Comparison of ENCODE assay signal across 22 cellular contexts in genomic region chr1:1538334-1538733, GRCh38. TPM values are rescaled to one million over a fixed set of nuclear protein-coding genes. Genes with fewer than 3 reads are reported as not detected.
A peak's percentile ranks its signal among the peaks of the same experiment; 100 is the strongest.
DNase-seq lines count a peak whose midpoint lies in the region; ATAC-seq and TF ChIP-seq lines count a peak whose summit lies in the region.
"Had no signal": no experiment of that assay in that cellular context is flagged by ENCODE, and none has a peak within 500 bp of the region (broad histone marks: within the 10 kb centered on the region; RNA-seq: fewer than 3 reads in every experiment).

No MANE protein-coding gene starts in this region.

- peak overlapping the region; percentile 21 for H2AFZ ChIP-seq in IMR-90 (replicated peaks; ENCODE audit: low read length, poor library complexity)
- H2AFZ ChIP-seq in fibroblast of lung (ENCODE audit: low read length), result no peak overlapping the region
- no peak overlapping the region for H2AFZ ChIP-seq in neuronal stem cell (ENCODE audit: low read length)

- H2AK5ac ChIP-seq in IMR-90 (ENCODE audit: low read depth, low read length), result no peak overlapping the region
- H2AK5ac ChIP-seq in neuronal stem cell (ENCODE audit: low read depth, low read length), result no peak overlapping the region

- intact Hi-C loops in IMR-90 (cut with micrococcal nuclease), result no loop called here
- intact Hi-C loops in activated CD4-positive, alpha-beta T cell treated with anti-CD3 and anti-CD28 coated beads, Interleukin-2, amount 10 ng/mL, durations not matched to agents 24 days and 14 days (cut with micrococcal nuclease), result no loop called here
- intact Hi-C loops in tibial artery (cut with DNase I; ENCODE audit: low total_unique reads), result no loop called here

- no peak overlapping the region for H2BK20ac ChIP-seq in IMR-90 (ENCODE audit: low read depth, low read length)

- H3K4me3 ChIP-seq in IMR-90 (ENCODE audit: insufficient read depth, low read depth, low read length) (no peak overlapping the region), fibroblast of lung (replicated peaks in 1 of 4; ENCODE audit: control extremely low read depth in 1 of 4, insufficient read depth in 1 of 4, low read depth in 3 of 4, low read length in 4 of 4) (peak overlapping the region in 1 of 4 experiments; percentile 66), neuronal stem cell (ENCODE audit: low read length in 2 of 2) (no peak overlapping the region), tibial artery (no peak overlapping the region)
- H3K4me3 ChIP-seq: MG63, smooth muscle cell, upper lobe of left lung had no signal

- peaks cover 10 to 44% of the 10 kb centered on the region in 2 experiments for H3K79me1 ChIP-seq in IMR-90 (ENCODE audit: low read depth in 1 of 2, low read length in 2 of 2)
- H3K79me1 ChIP-seq in neuronal stem cell (ENCODE audit: low read depth, low read length), result peaks cover 42% of the 10 kb centered on the region

- no peaks in the 10 kb centered on the region for H3K9me3 ChIP-seq in IMR-90 (ENCODE audit: control insufficient read depth, insufficient read depth, low read length)
- H3K9me3 ChIP-seq in fibroblast of lung (ENCODE audit: control insufficient read depth, insufficient read depth, low read depth, low read length), result no peaks in the 10 kb centered on the region
- peaks cover 0 to 2% of the 10 kb centered on the region in 2 donors for H3K9me3 ChIP-seq in neuronal stem cell (replicated peaks in 1 of 2; ENCODE audit: control insufficient read depth in 2 of 2, insufficient read depth in 1 of 2, low read depth in 1 of 2, low read length in 2 of 2)
- no peaks in the 10 kb centered on the region for H3K9me3 ChIP-seq in tibial artery
- H3K9me3 ChIP-seq: gastrocnemius medialis, MG63, SK-N-SH, stomach, upper lobe of left lung had no signal

- no peaks in the 10 kb centered on the region for H3K4me1 Mint-ChIP-seq in T-helper 1 cell treated with Interleukin-12 subunit alpha and Interleukin-12 subunit beta and Interleukin-4 antibody, amounts not matched to agents 30 μg/mL and 1 μg/mL, for 36 hours (ENCODE audit: low read depth)
- peaks cover 1% of the 10 kb centered on the region for H3K4me1 Mint-ChIP-seq in activated CD4-positive, alpha-beta T cell treated with anti-CD3 and anti-CD28 coated beads, Interleukin-2, amount 10 ng/mL, durations not matched to agents 24 days and 14 days

- H3K18ac ChIP-seq in IMR-90 (ENCODE audit: low read depth, low read length) (no peak overlapping the region), neuronal stem cell (ENCODE audit: low read length) (no peak overlapping the region)

- no peak for TF ChIP-seq CTCF in IMR-90 (conservative IDR thresholded peaks at IDR 0.05; ENCODE audit: low read depth, low read length)
- no peak for TF ChIP-seq CTCF in fibroblast of lung (conservative IDR thresholded peaks at IDR 0.05 in 1 of 2, IDR thresholded peaks at IDR 0.05 in 1 of 2; ENCODE audit: low read depth in 1 of 2, low read length in 2 of 2)
- TF ChIP-seq CTCF in tibial artery (IDR thresholded peaks at IDR 0.05), result no peak

- H2BK5ac ChIP-seq in IMR-90 (ENCODE audit: low read depth, low read length, poor library complexity, severe bottlenecking) (no peak overlapping the region), neuronal stem cell (ENCODE audit: low read length) (no peak overlapping the region)

- peak overlapping the region; percentile 42 for H2AK9ac ChIP-seq in IMR-90 (replicated peaks; ENCODE audit: low read depth, low read length, poor library complexity)

- H4K8ac ChIP-seq in IMR-90 (ENCODE audit: low read depth in 2 of 2, low read length in 2 of 2) (no peak overlapping the region), neuronal stem cell (ENCODE audit: low read depth, low read length) (no peak overlapping the region)

- no peak overlapping the region for H3K27ac ChIP-seq in IMR-90 (ENCODE audit: insufficient read depth, low read length)
- no peak overlapping the region for H3K27ac ChIP-seq in fibroblast of lung (ENCODE audit: insufficient read depth, low read length)
- H3K27ac ChIP-seq in neuronal stem cell (replicated peaks; ENCODE audit: low read length), result no peak overlapping the region
- H3K27ac ChIP-seq in tibial artery, result no peak overlapping the region
- H3K27ac ChIP-seq: RWPE1 had no signal

- H3K36me3 Mint-ChIP-seq in T-helper 1 cell treated with Interleukin-12 subunit alpha and Interleukin-12 subunit beta and Interleukin-4 antibody, amounts not matched to agents 30 μg/mL and 1 μg/mL, for 36 hours (ENCODE audit: low read depth), result peaks cover 7% of the 10 kb centered on the region
- H3K36me3 Mint-ChIP-seq in activated CD4-positive, alpha-beta T cell treated with anti-CD3 and anti-CD28 coated beads, Interleukin-2, amount 10 ng/mL, durations not matched to agents 24 days and 14 days (ENCODE audit: low read depth), result peaks cover 16% of the 10 kb centered on the region

- TF ChIP-seq POLR2A in IMR-90 (IDR thresholded peaks at IDR 0.05; ENCODE audit: low read depth, low read length), result no peak

- dilution Hi-C loops in IMR-90 (cut with HindIII; ENCODE audit: low sequenced_read_pairs, unreplicated experiment), result no loop called here

- CTCF ChIA-PET in IMR-90 (lab: Yijun Ruan, JAX), result no interaction called here

- H3K56ac ChIP-seq in IMR-90 (ENCODE audit: extremely low read depth, insufficient read depth, low read length), result no peak overlapping the region

- H3K4me1 ChIP-seq in IMR-90 (ENCODE audit: control insufficient read depth, insufficient read depth, low read length) (peaks cover 14% of the 10 kb centered on the region), fibroblast of lung (ENCODE audit: control insufficient read depth, extremely low read depth, insufficient read depth, low read length) (peaks cover 6% of the 10 kb centered on the region), neuronal stem cell (ENCODE audit: control insufficient read depth in 2 of 2, insufficient read depth in 1 of 2, low read depth in 1 of 2, low read length in 2 of 2) (peaks cover 0 to 12% of the 10 kb centered on the region in 2 donors), tibial artery (peaks cover 0 to 24% (median 17%) of the 10 kb centered on the region in 4 donors)

- no peak overlapping the region; the same call in 1 of the 2 replicates for H3K14ac ChIP-seq in IMR-90 (replicated peaks; ENCODE audit: low read depth, low read length)
- H3K14ac ChIP-seq in neuronal stem cell (ENCODE audit: low read length), result peak overlapping the region; percentile 99

- peak overlapping the region; percentile 14 for H3K4me3 Mint-ChIP-seq in T-helper 1 cell treated with Interleukin-12 subunit alpha and Interleukin-12 subunit beta and Interleukin-4 antibody, amounts not matched to agents 30 μg/mL and 1 μg/mL, for 36 hours
- H3K4me3 Mint-ChIP-seq in activated CD4-positive, alpha-beta T cell treated with anti-CD3 and anti-CD28 coated beads, Interleukin-2, amount 10 ng/mL, durations not matched to agents 24 days and 14 days, result no peak overlapping the region

- peaks cover 26% of the 10 kb centered on the region for H3K79me2 ChIP-seq in fibroblast of lung (ENCODE audit: control insufficient read depth, insufficient read depth, low read length)

- no peak overlapping the region for H4K5ac ChIP-seq in IMR-90 (ENCODE audit: low read depth, low read length)

- H4K91ac ChIP-seq in IMR-90 (ENCODE audit: insufficient read depth, low read depth, low read length), result no peak overlapping the region
- no peak overlapping the region for H4K91ac ChIP-seq in neuronal stem cell (ENCODE audit: low read depth, low read length, poor library complexity)

- H4K20me1 ChIP-seq in IMR-90 (ENCODE audit: insufficient read depth, low read length) (peaks cover 25% of the 10 kb centered on the region), fibroblast of lung (ENCODE audit: control insufficient read depth, extremely low read depth, insufficient read depth, low read length) (peaks cover 3% of the 10 kb centered on the region)

- no peak overlapping the region for H2BK12ac ChIP-seq in neuronal stem cell (ENCODE audit: low read length)

- H3K9me1 ChIP-seq in IMR-90 (ENCODE audit: insufficient read depth, low read length), result peaks cover 17% of the 10 kb centered on the region

- H3K23ac ChIP-seq in IMR-90 (ENCODE audit: low read depth, low read length), result no peak overlapping the region; the same call in 1 of the 2 replicates
- H3K23ac ChIP-seq in neuronal stem cell (ENCODE audit: low read depth, low read length, poor library complexity), result peak overlapping the region; percentile 96

- no peak overlapping the region for H3K9ac ChIP-seq in IMR-90 (ENCODE audit: low read depth, low read length)
- H3K9ac ChIP-seq in fibroblast of lung (ENCODE audit: insufficient read depth, low read length), result no peak overlapping the region
- no peak overlapping the region for H3K9ac ChIP-seq in neuronal stem cell (ENCODE audit: low read depth, low read length, poor library complexity)
- H3K9ac ChIP-seq: SK-N-SH had no signal

- H3K4ac ChIP-seq in IMR-90 (ENCODE audit: low read depth, low read length) (no peak overlapping the region), neuronal stem cell (ENCODE audit: low read length) (no peak overlapping the region)

- H3K36me3 ChIP-seq in IMR-90 (ENCODE audit: control insufficient read depth, insufficient read depth, low read length) (peaks cover 38% of the 10 kb centered on the region), fibroblast of lung (ENCODE audit: control insufficient read depth, insufficient read depth, low read length) (peaks cover 30% of the 10 kb centered on the region), neuronal stem cell (replicated peaks in 1 of 2; ENCODE audit: control insufficient read depth in 2 of 2, insufficient read depth in 2 of 2, low read length in 2 of 2) (peaks cover 19 to 29% of the 10 kb centered on the region in 2 donors), tibial artery (peaks cover 0 to 47% (median 22%) of the 10 kb centered on the region in 3 donors)

- in situ Hi-C loops in IMR-90 (cut with MboI; ENCODE audit: low sequenced_read_pairs), result no loop called here

- no peaks in the 10 kb centered on the region for H3K9me3 Mint-ChIP-seq in T-helper 1 cell treated with Interleukin-12 subunit alpha and Interleukin-12 subunit beta and Interleukin-4 antibody, amounts not matched to agents 30 μg/mL and 1 μg/mL, for 36 hours
- H3K9me3 Mint-ChIP-seq in activated CD4-positive, alpha-beta T cell treated with anti-CD3 and anti-CD28 coated beads, Interleukin-2, amount 10 ng/mL, durations not matched to agents 24 days and 14 days, result no peaks in the 10 kb centered on the region

- no peak overlapping the region for H2BK120ac ChIP-seq in IMR-90 (ENCODE audit: low read depth, low read length)
- no peak overlapping the region for H2BK120ac ChIP-seq in neuronal stem cell (ENCODE audit: low read depth, low read length)

- no peaks in the 10 kb centered on the region for H3K27me3 Mint-ChIP-seq in T-helper 1 cell treated with Interleukin-12 subunit alpha and Interleukin-12 subunit beta and Interleukin-4 antibody, amounts not matched to agents 30 μg/mL and 1 μg/mL, for 36 hours (ENCODE audit: low read depth)
- H3K27me3 Mint-ChIP-seq in activated CD4-positive, alpha-beta T cell treated with anti-CD3 and anti-CD28 coated beads, Interleukin-2, amount 10 ng/mL, durations not matched to agents 24 days and 14 days, result peaks cover 1% of the 10 kb centered on the region

- BruUV-seq in IMR-90 (replicated peaks; lab: Mats Ljungman, UMichigan), result no TSS peak

- H3K27ac Mint-ChIP-seq in T-helper 1 cell treated with Interleukin-12 subunit alpha and Interleukin-12 subunit beta and Interleukin-4 antibody, amounts not matched to agents 30 μg/mL and 1 μg/mL, for 36 hours, result no peak overlapping the region
- H3K27ac Mint-ChIP-seq in activated CD4-positive, alpha-beta T cell treated with anti-CD3 and anti-CD28 coated beads, Interleukin-2, amount 10 ng/mL, durations not matched to agents 24 days and 14 days, result no peak overlapping the region

- TF ChIP-seq RAD21 in IMR-90 (IDR thresholded peaks at IDR 0.05; ENCODE audit: low read length), result no peak

- H2BK15ac ChIP-seq in IMR-90 (ENCODE audit: low read depth, low read length) (no peak overlapping the region), neuronal stem cell (ENCODE audit: low read length) (peak overlapping the region; percentile 58)

- 94% methylated on average over 13 of the region's 23 CpGs; no CpG with 5 or more reads in 1 of the 2 experiments for WGBS in IMR-90 (ENCODE audit: extremely low coverage in 2 of 2, insufficient read length in 1 of 2), 2 experiments
- WGBS in neuronal stem cell (ENCODE audit: extremely low coverage in 2 of 2, insufficient read length in 2 of 2, insufficient replicate concordance in 1 of 2), 2 donors, result no CpG with 5 or more reads among the region's 23 CpGs

- H3K4me2 ChIP-seq in IMR-90 (ENCODE audit: low read depth, low read length) (peak overlapping the region; percentile 42; the same call in 1 of the 2 replicates), fibroblast of lung (ENCODE audit: extremely low read depth, insufficient read depth, low read length) (peak overlapping the region; percentile 69), neuronal stem cell (ENCODE audit: insufficient read depth, low read length, poor library complexity, severe bottlenecking) (no peak overlapping the region)
- H3K4me2 ChIP-seq: SK-N-SH had no signal

- POLR2A ChIA-PET in IMR-90 (lab: Charles Lee; ENCODE audit: unreplicated experiment), result no interaction called here

- DNase-seq in T-helper 1 cell (no peak), IMR-90 (no peak), fibroblast of lung (ENCODE audit: low read depth in 2 of 2) (no peak), neuronal stem cell (ENCODE audit: low spot score) (no peak), NCI-H82 treated with DMSO at 0.1 percent for 48 hours (lab: John Stamatoyannopoulos, UW; ENCODE audit: unreplicated experiment) (no peak), tibial artery (no peak)
- no peak for DNase-seq in activated CD4-positive, alpha-beta T cell treated with anti-CD3 and anti-CD28 coated beads, Interleukin-2, amount 10 ng/mL, durations not matched to agents 24 days and 14 days
- DNase-seq: activated CD4-positive, CD25-positive, alpha-beta regulatory T cell treated with anti-CD3 and anti-CD28 coated beads, Interleukin-2, amount 50 U/mL, for 72 hours; caudate nucleus; gastrocnemius medialis; MG63; NCI-H146; NCI-H2171 treated with DMSO at 0.1 percent for 48 hours; NCI-H526 treated with DMSO at 0.1 percent for 48 hours; SK-N-SH; stimulated activated CD4-positive, alpha-beta T cell treated with anti-CD3 and anti-CD28 coated beads, Interleukin-4, amount 100 ng/mL, for 4 hours; stomach had no signal

- no peak for ATAC-seq in IMR-90 (ENCODE audit: low read depth)
- ATAC-seq: gastrocnemius medialis had no signal

- H3K27me3 ChIP-seq in IMR-90 (ENCODE audit: control insufficient read depth, insufficient read depth, low read length), result no peaks in the 10 kb centered on the region
- H3K27me3 ChIP-seq in fibroblast of lung (ENCODE audit: control insufficient read depth, insufficient read depth, low read length), result no peaks in the 10 kb centered on the region
- H3K27me3 ChIP-seq in neuronal stem cell (ENCODE audit: control insufficient read depth in 3 of 3, insufficient read depth in 3 of 3, low read depth in 1 of 3, low read length in 3 of 3), result no peaks in the 10 kb centered on the region
- no peaks in the 10 kb centered on the region for H3K27me3 ChIP-seq in tibial artery
- H3K27me3 ChIP-seq: gastrocnemius medialis, MG63, upper lobe of left lung had no signal

RNA-seq across cellular contexts. Expression of gene TMEM240, which starts 2.1 kb away (rescaled TPM):
- total RNA-seq in IMR-90 (2012; rRNA removed) (1.1 and 1.6 TPM in 2 replicates), fibroblast of lung (4.9 and 5.4 TPM in 2 replicates)
- polyA plus RNA-seq in IMR-90 (2012; rRNA removed) (7.6 and 10.2 TPM in 2 replicates), fibroblast of lung (1.3 and 1.4 TPM in 2 replicates)
- polyA plus RNA-seq in IMR-90 (2012; cell fraction: cytosol; rRNA removed), result 13.4 and 14.3 TPM in 2 replicates
- polyA plus RNA-seq in IMR-90 (2012; cell fraction: nucleus; rRNA removed; ENCODE audit: low replicate concordance), result 13.3 and 31.6 TPM in 2 replicates
- polyA plus RNA-seq in fibroblast of lung (2012), result 6.7 TPM in 2 replicates
- 2.3 TPM in 1 of 2 replicates, not detected in the other for polyA minus RNA-seq in fibroblast of lung (ENCODE audit: low replicate concordance)
- polyA plus RNA-seq in neuronal stem cell (2013, experiment 1 of 2), result 8.8 TPM
- 8.6 TPM for polyA plus RNA-seq in neuronal stem cell (2013, experiment 2 of 2)
- 0.52 TPM in 1 of 2 replicates, not detected in the other for total RNA-seq in activated CD4-positive, alpha-beta T cell treated with anti-CD3 and anti-CD28 coated beads, Interleukin-2, amount 10 ng/mL, durations not matched to agents 24 days and 14 days
- total RNA-seq: A172 had no signal

RNA-seq across cellular contexts. Expression of gene ATAD3A, which starts 26.4 kb away (rescaled TPM):
- total RNA-seq in IMR-90 (2012; rRNA removed) (26.1 and 27.2 TPM in 2 replicates), fibroblast of lung (14.4 and 18.0 TPM in 2 replicates)
- polyA plus RNA-seq in IMR-90 (2012; rRNA removed) (33.9 and 34.0 TPM in 2 replicates), fibroblast of lung (12.5 and 19.8 TPM in 2 replicates)
- polyA plus RNA-seq in IMR-90 (2012; cell fraction: cytosol; rRNA removed), result 27.7 and 39.5 TPM in 2 replicates
- 60.3 and 125 TPM in 2 replicates for polyA plus RNA-seq in IMR-90 (2012; cell fraction: nucleus; rRNA removed; ENCODE audit: low replicate concordance)
- polyA plus RNA-seq in fibroblast of lung (2012), result 24.8 and 50.7 TPM in 2 replicates
- polyA minus RNA-seq in fibroblast of lung (ENCODE audit: low replicate concordance), result 11.7 and 12.7 TPM in 2 replicates
- 20.2 TPM for polyA plus RNA-seq in neuronal stem cell (2013, experiment 1 of 2)
- polyA plus RNA-seq in neuronal stem cell (2013, experiment 2 of 2), result 19.1 TPM
- total RNA-seq in activated CD4-positive, alpha-beta T cell treated with anti-CD3 and anti-CD28 coated beads, Interleukin-2, amount 10 ng/mL, durations not matched to agents 24 days and 14 days, result 102 and 107 TPM in 2 replicates

RNA-seq across cellular contexts. Expression of gene SSU72, which starts 36.3 kb away (rescaled TPM):
- total RNA-seq in IMR-90 (2012; rRNA removed) (33.7 and 43.3 TPM in 2 replicates), fibroblast of lung (65.1 and 72.7 TPM in 2 replicates)
- polyA plus RNA-seq in IMR-90 (2012; rRNA removed) (88.4 and 94.0 TPM in 2 replicates), fibroblast of lung (127 and 135 TPM in 2 replicates)
- polyA plus RNA-seq in IMR-90 (2012; cell fraction: cytosol; rRNA removed), result 64.1 and 72.5 TPM in 2 replicates
- 50.5 and 89.0 TPM in 2 replicates for polyA plus RNA-seq in IMR-90 (2012; cell fraction: nucleus; rRNA removed; ENCODE audit: low replicate concordance)
- 125 and 138 TPM in 2 replicates for polyA plus RNA-seq in fibroblast of lung (2012)
- polyA minus RNA-seq in fibroblast of lung (ENCODE audit: low replicate concordance), result 75.1 and 86.7 TPM in 2 replicates
- polyA plus RNA-seq in neuronal stem cell (2013, experiment 1 of 2), result 147 TPM
- polyA plus RNA-seq in neuronal stem cell (2013, experiment 2 of 2), result 144 TPM
- 134 TPM in 2 replicates for total RNA-seq in activated CD4-positive, alpha-beta T cell treated with anti-CD3 and anti-CD28 coated beads, Interleukin-2, amount 10 ng/mL, durations not matched to agents 24 days and 14 days
